Comparison of ENCODE assay signal across 1 cellular context in genomic region chr16:52497067-52497816, GRCh38.
TF ChIP-seq lines count a peak whose summit lies in the region.

No MANE protein-coding gene starts in this region.

TF ChIP-seq in HEK293, 187 proteins besides CTCF, POLR2A, EP300 and RAD21 (continued from another document and continues in another):
- TF ChIP-seq ZNF704 (tag by site-specific recombination; IDR thresholded peaks at IDR 0.05): no peak
- TF ChIP-seq ZNF24 (tag by site-specific recombination; IDR thresholded peaks at IDR 0.05): peak; percentile 34; the same call in 1 of the 2 replicates
- TF ChIP-seq ZNF223 (tag by site-specific recombination; IDR thresholded peaks at IDR 0.05): no peak
- no peak for TF ChIP-seq ZSCAN5A (tag by site-specific recombination; IDR thresholded peaks at IDR 0.05)
- no peak for TF ChIP-seq ZFP41 (tag by site-specific recombination; IDR thresholded peaks at IDR 0.05; ENCODE audit: borderline replicate concordance)
- TF ChIP-seq ZNF473 (tag by site-specific recombination; IDR thresholded peaks at IDR 0.05): no peak
- no peak for TF ChIP-seq ZFP37 (tag by site-specific recombination; IDR thresholded peaks at IDR 0.05)
- TF ChIP-seq ZNF660 (tag by site-specific recombination; IDR thresholded peaks at IDR 0.05): peak; percentile 77; the same call in 1 of the 2 replicates
- no peak for TF ChIP-seq GLI4 (tag by site-specific recombination; IDR thresholded peaks at IDR 0.05)
- peak; percentile 64; the same call in 1 of the 2 replicates for TF ChIP-seq ZXDB (tag by site-specific recombination; IDR thresholded peaks at IDR 0.05)
- TF ChIP-seq ZNF555 (tag by site-specific recombination; conservative IDR thresholded peaks at IDR 0.05): no peak
- TF ChIP-seq ZNF837 (tag by site-specific recombination; IDR thresholded peaks at IDR 0.05): no peak
- TF ChIP-seq KLF16 (tag by site-specific recombination; IDR thresholded peaks at IDR 0.05): no peak
- TF ChIP-seq, protein P1, sequence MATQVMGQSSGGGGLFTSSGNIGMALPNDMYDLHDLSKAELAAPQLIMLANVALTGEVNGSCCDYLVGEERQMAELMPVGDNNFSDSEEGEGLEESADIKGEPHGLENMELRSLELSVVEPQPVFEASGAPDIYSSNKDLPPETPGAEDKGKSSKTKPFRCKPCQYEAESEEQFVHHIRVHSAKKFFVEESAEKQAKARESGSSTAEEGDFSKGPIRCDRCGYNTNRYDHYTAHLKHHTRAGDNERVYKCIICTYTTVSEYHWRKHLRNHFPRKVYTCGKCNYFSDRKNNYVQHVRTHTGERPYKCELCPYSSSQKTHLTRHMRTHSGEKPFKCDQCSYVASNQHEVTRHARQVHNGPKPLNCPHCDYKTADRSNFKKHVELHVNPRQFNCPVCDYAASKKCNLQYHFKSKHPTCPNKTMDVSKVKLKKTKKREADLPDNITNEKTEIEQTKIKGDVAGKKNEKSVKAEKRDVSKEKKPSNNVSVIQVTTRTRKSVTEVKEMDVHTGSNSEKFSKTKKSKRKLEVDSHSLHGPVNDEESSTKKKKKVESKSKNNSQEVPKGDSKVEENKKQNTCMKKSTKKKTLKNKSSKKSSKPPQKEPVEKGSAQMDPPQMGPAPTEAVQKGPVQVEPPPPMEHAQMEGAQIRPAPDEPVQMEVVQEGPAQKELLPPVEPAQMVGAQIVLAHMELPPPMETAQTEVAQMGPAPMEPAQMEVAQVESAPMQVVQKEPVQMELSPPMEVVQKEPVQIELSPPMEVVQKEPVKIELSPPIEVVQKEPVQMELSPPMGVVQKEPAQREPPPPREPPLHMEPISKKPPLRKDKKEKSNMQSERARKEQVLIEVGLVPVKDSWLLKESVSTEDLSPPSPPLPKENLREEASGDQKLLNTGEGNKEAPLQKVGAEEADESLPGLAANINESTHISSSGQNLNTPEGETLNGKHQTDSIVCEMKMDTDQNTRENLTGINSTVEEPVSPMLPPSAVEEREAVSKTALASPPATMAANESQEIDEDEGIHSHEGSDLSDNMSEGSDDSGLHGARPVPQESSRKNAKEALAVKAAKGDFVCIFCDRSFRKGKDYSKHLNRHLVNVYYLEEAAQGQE (tag by site-specific recombination; IDR thresholded peaks at IDR 0.05): no peak
- no peak for TF ChIP-seq ZNF621 (tag by site-specific recombination; IDR thresholded peaks at IDR 0.05)
- no peak for TF ChIP-seq ZNF155 (tag by site-specific recombination; IDR thresholded peaks at IDR 0.05)
- TF ChIP-seq TSHZ1 (tag by site-specific recombination; IDR thresholded peaks at IDR 0.05; ENCODE audit: borderline replicate concordance): 0 out of 2 replicates have a peak, but pooled peaks have one; percentile 14
- no peak for TF ChIP-seq ZNF350 (tag by site-specific recombination; IDR thresholded peaks at IDR 0.05)
- TF ChIP-seq ZNF366 (tag by site-specific recombination; conservative IDR thresholded peaks at IDR 0.05): peak; percentile 80
- no peak for TF ChIP-seq EGR2 (tag by site-specific recombination; IDR thresholded peaks at IDR 0.05; ENCODE audit: low read depth)
- TF ChIP-seq ZNF112 (tag by site-specific recombination; IDR thresholded peaks at IDR 0.05): no peak
- no peak for TF ChIP-seq ZBTB48 (tag by site-specific recombination; IDR thresholded peaks at IDR 0.05)
- TF ChIP-seq ZBTB49 (tag by site-specific recombination; IDR thresholded peaks at IDR 0.05; ENCODE audit: low read depth): no peak
- no peak for TF ChIP-seq ZNF133 (tag by site-specific recombination; IDR thresholded peaks at IDR 0.05)
- TF ChIP-seq MYNN (tag by site-specific recombination; IDR thresholded peaks at IDR 0.05; ENCODE audit: borderline replicate concordance): no peak
- TF ChIP-seq, protein P2, sequence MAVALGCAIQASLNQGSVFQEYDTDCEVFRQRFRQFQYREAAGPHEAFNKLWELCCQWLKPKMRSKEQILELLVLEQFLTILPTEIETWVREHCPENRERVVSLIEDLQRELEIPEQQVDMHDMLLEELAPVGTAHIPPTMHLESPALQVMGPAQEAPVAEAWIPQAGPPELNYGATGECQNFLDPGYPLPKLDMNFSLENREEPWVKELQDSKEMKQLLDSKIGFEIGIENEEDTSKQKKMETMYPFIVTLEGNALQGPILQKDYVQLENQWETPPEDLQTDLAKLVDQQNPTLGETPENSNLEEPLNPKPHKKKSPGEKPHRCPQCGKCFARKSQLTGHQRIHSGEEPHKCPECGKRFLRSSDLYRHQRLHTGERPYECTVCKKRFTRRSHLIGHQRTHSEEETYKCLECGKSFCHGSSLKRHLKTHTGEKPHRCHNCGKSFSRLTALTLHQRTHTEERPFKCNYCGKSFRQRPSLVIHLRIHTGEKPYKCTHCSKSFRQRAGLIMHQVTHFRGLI (tag by site-specific recombination; IDR thresholded peaks at IDR 0.05): no peak
- no peak for TF ChIP-seq ZNF610 (tag by site-specific recombination; IDR thresholded peaks at IDR 0.05; ENCODE audit: borderline replicate concordance)
- TF ChIP-seq ZNF211 (tag by site-specific recombination; IDR thresholded peaks at IDR 0.05; ENCODE audit: low read depth): no peak
- no peak for TF ChIP-seq MEIS1 (CRISPR knock-in tag; IDR thresholded peaks at IDR 0.05; ENCODE audit: borderline replicate concordance)
- no peak for TF ChIP-seq ZNF362 (tag by site-specific recombination; IDR thresholded peaks at IDR 0.05)
- TF ChIP-seq FEZF1 (tag by site-specific recombination; IDR thresholded peaks at IDR 0.05): peak; percentile 85
- TF ChIP-seq, protein P3, sequence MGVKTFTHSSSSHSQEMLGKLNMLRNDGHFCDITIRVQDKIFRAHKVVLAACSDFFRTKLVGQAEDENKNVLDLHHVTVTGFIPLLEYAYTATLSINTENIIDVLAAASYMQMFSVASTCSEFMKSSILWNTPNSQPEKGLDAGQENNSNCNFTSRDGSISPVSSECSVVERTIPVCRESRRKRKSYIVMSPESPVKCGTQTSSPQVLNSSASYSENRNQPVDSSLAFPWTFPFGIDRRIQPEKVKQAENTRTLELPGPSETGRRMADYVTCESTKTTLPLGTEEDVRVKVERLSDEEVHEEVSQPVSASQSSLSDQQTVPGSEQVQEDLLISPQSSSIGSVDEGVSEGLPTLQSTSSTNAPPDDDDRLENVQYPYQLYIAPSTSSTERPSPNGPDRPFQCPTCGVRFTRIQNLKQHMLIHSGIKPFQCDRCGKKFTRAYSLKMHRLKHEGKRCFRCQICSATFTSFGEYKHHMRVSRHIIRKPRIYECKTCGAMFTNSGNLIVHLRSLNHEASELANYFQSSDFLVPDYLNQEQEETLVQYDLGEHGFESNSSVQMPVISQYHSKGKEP (tag by site-specific recombination; IDR thresholded peaks at IDR 0.05): peak; percentile 68
- TF ChIP-seq ZNF548 (tag by site-specific recombination; IDR thresholded peaks at IDR 0.05): no peak
- TF ChIP-seq KLF10 (tag by site-specific recombination; IDR thresholded peaks at IDR 0.05): peak; percentile 25; the same call in 1 of the 2 replicates
- TF ChIP-seq MZF1 (tag by site-specific recombination; IDR thresholded peaks at IDR 0.05; ENCODE audit: borderline replicate concordance): peak; percentile 71; the same call in 1 of the 2 replicates
- TF ChIP-seq SCRT2 (tag by site-specific recombination; IDR thresholded peaks at IDR 0.05): peak; percentile 79
- TF ChIP-seq ZNF747 (tag by site-specific recombination; IDR thresholded peaks at IDR 0.05): no peak
- TF ChIP-seq, protein P4, sequence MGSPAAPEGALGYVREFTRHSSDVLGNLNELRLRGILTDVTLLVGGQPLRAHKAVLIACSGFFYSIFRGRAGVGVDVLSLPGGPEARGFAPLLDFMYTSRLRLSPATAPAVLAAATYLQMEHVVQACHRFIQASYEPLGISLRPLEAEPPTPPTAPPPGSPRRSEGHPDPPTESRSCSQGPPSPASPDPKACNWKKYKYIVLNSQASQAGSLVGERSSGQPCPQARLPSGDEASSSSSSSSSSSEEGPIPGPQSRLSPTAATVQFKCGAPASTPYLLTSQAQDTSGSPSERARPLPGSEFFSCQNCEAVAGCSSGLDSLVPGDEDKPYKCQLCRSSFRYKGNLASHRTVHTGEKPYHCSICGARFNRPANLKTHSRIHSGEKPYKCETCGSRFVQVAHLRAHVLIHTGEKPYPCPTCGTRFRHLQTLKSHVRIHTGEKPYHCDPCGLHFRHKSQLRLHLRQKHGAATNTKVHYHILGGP (tag by site-specific recombination; IDR thresholded peaks at IDR 0.05): no peak
- TF ChIP-seq GLIS2 (tag by site-specific recombination; IDR thresholded peaks at IDR 0.05): no peak
